Comparison of ENCODE assay signal across 14 cellular contexts in genomic region chr3:183449791-183450190, GRCh38. TPM values are rescaled to one million over a fixed set of nuclear protein-coding genes. Genes with fewer than 3 reads are reported as not detected.
DNase-seq lines count a peak whose midpoint lies in the region; ATAC-seq and TF ChIP-seq lines count a peak whose summit lies in the region.
"Had no signal": no experiment of that assay in that cellular context is flagged by ENCODE, and none has a peak within 500 bp of the region (broad histone marks: within the 10 kb centered on the region; RNA-seq: fewer than 3 reads in every experiment).

No MANE protein-coding gene starts in this region.

- peak overlapping the region; percentile 94 for H3K4me3 ChIP-seq in GM23338
- no peak overlapping the region for H3K4me3 ChIP-seq in NT2/D1 (ENCODE audit: insufficient read length, low read depth)
- peak overlapping the region; percentile 17 for H3K4me3 ChIP-seq in hepatocyte
- peak overlapping the region; percentile 4 to 96 (median 83) for H3K4me3 ChIP-seq in gastrocnemius medialis
- H3K4me3 ChIP-seq: uterus had no signal

- in situ Hi-C loops in gastrocnemius medialis (cut with MboI; ENCODE audit: low sequenced_read_pairs in 4 of 4) = no loop called here

- TF ChIP-seq CTCF in GM23338 (conservative IDR thresholded peaks at IDR 0.05; ENCODE audit: low read depth in 2 of 2) = no peak
- TF ChIP-seq CTCF in hepatocyte (IDR thresholded peaks at IDR 0.05; ENCODE audit: poor library complexity) = no peak
- TF ChIP-seq CTCF in gastrocnemius medialis (IDR thresholded peaks at IDR 0.05 in 4 of 5, conservative IDR thresholded peaks at IDR 0.05 in 1 of 5) = no peak

- H3K9me2 ChIP-seq in GM23338 (ENCODE audit: insufficient read depth) (no peaks in the 10 kb centered on the region), hepatocyte (replicated peaks; ENCODE audit: insufficient read depth) (no peaks in the 10 kb centered on the region)

- peak overlapping the region; percentile 46 for H3K9ac ChIP-seq in NT2/D1 (ENCODE audit: insufficient read length, low read depth)

- ATAC-seq in GM23338 (no peak), gastrocnemius medialis (no peak), HG02571 (IDR thresholded peaks at IDR 0.05; ENCODE audit: unreplicated experiment) (no peak), HG03442 (IDR thresholded peaks at IDR 0.05; ENCODE audit: unreplicated experiment) (no peak)

- intact Hi-C loops in gastrocnemius medialis (cut with DNase I; ENCODE audit: low total_unique reads) = no loop called here

- H3K36me3 ChIP-seq in GM23338 (ENCODE audit: insufficient read depth) (peaks cover 9% of the 10 kb centered on the region), NT2/D1 (ENCODE audit: insufficient read depth, insufficient read length, low read length) (peaks cover 28% of the 10 kb centered on the region), hepatocyte (replicated peaks; ENCODE audit: insufficient read depth, low read depth) (no peaks in the 10 kb centered on the region), gastrocnemius medialis (no peaks in the 10 kb centered on the region)
- H3K36me3 ChIP-seq: uterus had no signal

- H3K9me3 Mint-ChIP-seq in GM23338 = peaks cover 2% of the 10 kb centered on the region; the same call in 1 of the 3 replicates

- H4K20me1 ChIP-seq in GM23338 (replicated peaks; ENCODE audit: insufficient read depth) = no peaks in the 10 kb centered on the region; the same call in 1 of the 2 replicates
- H4K20me1 ChIP-seq in hepatocyte (ENCODE audit: insufficient read depth, poor library complexity, severe bottlenecking) = no peaks in the 10 kb centered on the region

- no peak for TF ChIP-seq POLR2A in gastrocnemius medialis (IDR thresholded peaks at IDR 0.05)

- H3K27me3 ChIP-seq in GM23338 (ENCODE audit: insufficient read depth) (no peaks in the 10 kb centered on the region), NT2/D1 (ENCODE audit: insufficient read depth, insufficient read length) (no peaks in the 10 kb centered on the region), hepatocyte (no peaks in the 10 kb centered on the region), gastrocnemius medialis (no peaks in the 10 kb centered on the region)
- H3K27me3 ChIP-seq: uterus had no signal

- H3K4me2 ChIP-seq in GM23338 (peak overlapping the region; percentile 93; the same call in 1 of the 2 replicates), hepatocyte (peak overlapping the region; percentile 85)

- peaks cover 10% of the 10 kb centered on the region for H3K4me1 ChIP-seq in GM23338 (ENCODE audit: insufficient read depth)
- no peaks in the 10 kb centered on the region for H3K4me1 ChIP-seq in NT2/D1 (ENCODE audit: insufficient read depth, insufficient read length)
- H3K4me1 ChIP-seq in hepatocyte (ENCODE audit: insufficient read depth) = peaks cover 21% of the 10 kb centered on the region
- H3K4me1 ChIP-seq in gastrocnemius medialis = peaks cover 22 to 27% of the 10 kb centered on the region in 2 donors
- H3K4me1 ChIP-seq: uterus had no signal

- peaks cover 7% of the 10 kb centered on the region for H3K27me3 Mint-ChIP-seq in GM23338 (ENCODE audit: insufficient read depth, low read depth, poor library complexity)

- H2AFZ ChIP-seq in GM23338 (no peak overlapping the region), hepatocyte (no peak overlapping the region)

- WGBS in hepatocyte (ENCODE audit: low lambda C conversion rate, missing lambda C conversion rate) = 64% methylated on average over 1 of the region's 1 CpG

- no peak overlapping the region for H3K27ac ChIP-seq in GM23338 (ENCODE audit: low read depth)
- peak overlapping the region; percentile 18 for H3K27ac ChIP-seq in hepatocyte
- H3K27ac ChIP-seq in gastrocnemius medialis = peak overlapping the region; percentile 38 to 89 (median 82)

- H3K27ac Mint-ChIP-seq in GM23338 = no peak overlapping the region
- H3K27ac Mint-ChIP-seq: T-helper 2 cell treated with Interferon-gamma antibody and Interleukin-4, amounts not matched to agents 5 μg/mL and 100 μg/mL, for 36 hours had no signal

- H3K4me1 Mint-ChIP-seq in GM23338 = peaks cover 9% of the 10 kb centered on the region; the same call in 2 of the 3 replicates

- no peak for DNase-seq in GM23338 (ENCODE audit: low spot score)
- DNase-seq in NT2/D1 (ENCODE audit: low read depth, low spot score) = no peak
- no peak for DNase-seq in hepatocyte (ENCODE audit: low spot score)
- DNase-seq in gastrocnemius medialis = no peak
- no peak for DNase-seq in stimulated activated CD4-positive, alpha-beta T cell treated with anti-CD3 and anti-CD28 coated beads, Interleukin-4, amount 100 ng/mL, for 24 hours
- DNase-seq: activated CD4-positive, CD25-positive, alpha-beta regulatory T cell treated with anti-CD3 and anti-CD28 coated beads, Interleukin-2, amount 50 U/mL, for 72 hours; activated naive CD4-positive, alpha-beta T cell treated with Interleukin-2 at 50 U/mL for 16 hours; naive B cell; NCI-H1092 treated with DMSO at 0.1 percent for 48 hours; NCI-H774; uterus had no signal

- peaks cover 17% of the 10 kb centered on the region for H3K36me3 Mint-ChIP-seq in GM23338 (ENCODE audit: low read depth)

- H3K79me2 ChIP-seq in GM23338 (replicated peaks; ENCODE audit: insufficient read depth) (peaks cover 33% of the 10 kb centered on the region), hepatocyte (peaks cover 34% of the 10 kb centered on the region)

- H3K9me3 ChIP-seq in NT2/D1 (ENCODE audit: insufficient read depth, low read length) (peaks cover 8% of the 10 kb centered on the region), hepatocyte (ENCODE audit: low read depth) (no peaks in the 10 kb centered on the region), gastrocnemius medialis (no peaks in the 10 kb centered on the region)
- H3K9me3 ChIP-seq: uterus had no signal

- H3K4me3 Mint-ChIP-seq in GM23338 = no peak overlapping the region
- H3K4me3 Mint-ChIP-seq: T-helper 2 cell treated with Interferon-gamma antibody and Interleukin-4, amounts not matched to agents 5 μg/mL and 100 μg/mL, for 36 hours had no signal

- H3F3A ChIP-seq in GM23338 (replicated peaks; ENCODE audit: low read depth) = 0 out of 2 replicates have a peak, but pooled peaks cover 1% of the 10 kb centered on the region

TF ChIP-seq in GM23338, 12 proteins besides CTCF, POLR2A, EP300 and RAD21:
- no peak for TF ChIP-seq ZNF331 (CRISPR knock-in tag; IDR thresholded peaks at IDR 0.05; ENCODE audit: low read depth)
- no peak for TF ChIP-seq EZH2 (IDR thresholded peaks at IDR 0.05; ENCODE audit: low read depth, unreplicated experiment)
- TF ChIP-seq ZNF114 (CRISPR knock-in tag; IDR thresholded peaks at IDR 0.05) = no peak
- no peak for TF ChIP-seq STAT1 (IDR thresholded peaks at IDR 0.05; ENCODE audit: unreplicated experiment)
- no peak for TF ChIP-seq ETS1 (IDR thresholded peaks at IDR 0.05)

RNA-seq across cellular contexts. Expression of gene MCF2L2, which starts 21.4 kb away (rescaled TPM):
- total RNA-seq in GM23338 (2014; rRNA removed; shearing (Covaris generic)) = 9.0 and 14.6 TPM in 2 replicates
- polyA plus RNA-seq in GM23338 (2016; fragmentation: Nextera tagmentation; extraction: Ambion mirVana) = 4.1 and 6.7 TPM in 2 replicates
- total RNA-seq in hepatocyte = 0.40 and 0.63 TPM in 2 replicates
- polyA plus RNA-seq in hepatocyte = 0.10 and 0.17 TPM in 2 replicates
- total RNA-seq in gastrocnemius medialis = under 1 TPM; 0.27 to 0.61 (median 0.46) TPM
